In the genomic region with DNA sequence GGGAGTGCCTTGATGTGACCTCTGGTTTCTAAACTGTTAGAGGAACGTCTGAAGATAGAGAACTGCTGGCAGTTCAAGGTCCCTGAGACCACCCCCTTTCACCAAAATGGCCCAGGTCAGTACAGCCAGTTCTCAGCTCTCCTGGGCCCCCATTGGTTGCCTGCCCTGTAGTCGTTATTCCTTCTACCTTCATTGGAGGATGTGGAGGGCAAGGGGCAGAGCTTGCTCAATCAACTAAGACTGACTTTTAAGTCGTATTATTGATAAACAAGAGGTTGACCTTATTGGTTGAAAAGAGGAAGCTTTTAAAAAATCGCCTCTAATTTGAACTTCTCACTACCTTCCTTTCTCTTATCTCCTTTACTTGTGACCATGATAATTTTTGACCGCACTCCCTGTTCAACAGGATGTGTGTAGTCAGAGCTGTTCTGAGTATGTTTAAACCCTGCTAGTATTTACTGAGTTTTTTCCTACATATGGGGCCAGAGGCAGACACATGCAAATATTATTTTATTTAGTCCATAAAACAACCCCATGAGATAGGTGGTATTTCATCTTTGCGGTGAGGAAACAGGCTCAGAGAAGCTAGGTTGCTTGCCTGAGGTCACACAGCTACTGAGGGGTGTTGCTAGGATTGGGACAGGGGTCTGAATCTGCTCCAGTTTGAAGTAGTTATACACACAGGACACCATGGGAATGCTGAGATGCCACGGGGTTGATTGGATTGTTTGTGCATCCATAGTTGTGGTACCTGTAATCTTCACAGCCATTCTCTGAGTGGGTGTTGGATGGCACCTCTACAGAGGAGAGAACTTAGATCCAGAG, we compare ENCODE assay signal across 9 cellular contexts. TPM values are rescaled to one million over a fixed set of nuclear protein-coding genes. Genes with fewer than 3 reads are reported as not detected.
DNase-seq lines count a peak whose midpoint lies in the region; ATAC-seq and TF ChIP-seq lines count a peak whose summit lies in the region.
"Had no signal": no experiment of that assay in that cellular context is flagged by ENCODE, and none has a peak within 500 bp of the region (broad histone marks: within the 10 kb centered on the region; RNA-seq: fewer than 3 reads in every experiment).

No MANE protein-coding gene starts in this region.

- H3F3A ChIP-seq in neural cell (ENCODE audit: insufficient read depth, low read length, poor library complexity, severe bottlenecking): peaks cover 2% of the 10 kb centered on the region

- intact Hi-C loops in activated B cell treated with CpG ODN at 0.5 μM for 24 hours (cut with micrococcal nuclease): no loop called here
- intact Hi-C loops in A673 (cut with micrococcal nuclease; ENCODE audit: unreplicated experiment): no loop called here

- H3K9me2 ChIP-seq in neural cell (ENCODE audit: insufficient read depth, low read length): no peaks in the 10 kb centered on the region

- H3K9me3 ChIP-seq in neural cell (ENCODE audit: low read length): no peaks in the 10 kb centered on the region
- no peaks in the 10 kb centered on the region for H3K9me3 ChIP-seq in A673 (ENCODE audit: low read depth, low read length, poor library complexity, severe bottlenecking)

- H3K9me3 Mint-ChIP-seq in HFFc6 (no peaks in the 10 kb centered on the region), activated B cell treated with CpG ODN at 0.5 μM for 24 hours (no peaks in the 10 kb centered on the region)

- H3K4me3 Mint-ChIP-seq in HFFc6 (peak overlapping the region; percentile 92; the same call in 1 of the 2 replicates), activated B cell treated with CpG ODN at 0.5 μM for 24 hours (peak overlapping the region; percentile 91)

- H3K27me3 Mint-ChIP-seq in HFFc6 (ENCODE audit: insufficient read depth) (peaks cover 8% of the 10 kb centered on the region), activated B cell treated with CpG ODN at 0.5 μM for 24 hours (no peaks in the 10 kb centered on the region)

- no peak overlapping the region for H3K4me2 ChIP-seq in neural cell (ENCODE audit: low read length)

- H3K27ac ChIP-seq in neural cell (ENCODE audit: low read length) (no peak overlapping the region), A673 (ENCODE audit: low read depth, low read length, poor library complexity, severe bottlenecking) (no peak overlapping the region)

- no peaks in the 10 kb centered on the region for H3K79me2 ChIP-seq in neural cell (replicated peaks; ENCODE audit: insufficient read depth, low read length)

- H3K36me3 ChIP-seq in neural cell (ENCODE audit: insufficient read depth, low read length) (no peaks in the 10 kb centered on the region), A673 (ENCODE audit: insufficient read depth, low read length, poor library complexity, severe bottlenecking) (no peaks in the 10 kb centered on the region)

- in situ Hi-C loops in GM13977 (cut with MboI; ENCODE audit: low pct_unique_long_range_greater_than_20kb, low sequenced_read_pairs, unreplicated experiment): no loop called here

- H3K27me3 ChIP-seq in neural cell (ENCODE audit: insufficient read depth, low read depth, low read length) (no peaks in the 10 kb centered on the region), A673 (replicated peaks; ENCODE audit: insufficient read depth, low read depth, low read length, poor library complexity) (no peaks in the 10 kb centered on the region)

- TF ChIP-seq RAD21 in neural cell (conservative IDR thresholded peaks at IDR 0.05): no peak

- H3K36me3 Mint-ChIP-seq in HFFc6 (ENCODE audit: low read depth): peaks cover 8% of the 10 kb centered on the region
- H3K36me3 Mint-ChIP-seq in activated B cell treated with CpG ODN at 0.5 μM for 24 hours (ENCODE audit: low read depth): peaks cover 32% of the 10 kb centered on the region

- no peaks in the 10 kb centered on the region for H4K20me1 ChIP-seq in neural cell (ENCODE audit: insufficient read depth)

- ATAC-seq in activated B cell treated with CpG ODN at 0.5 μM for 24 hours (ENCODE audit: low read depth): peak; percentile 3

- TF ChIP-seq CTCF in GM13977 (IDR thresholded peaks at IDR 0.05; ENCODE audit: extremely low read depth, insufficient read depth, missing control alignments): no peak
- no peak for TF ChIP-seq CTCF in HFFc6 (IDR thresholded peaks at IDR 0.05)
- TF ChIP-seq CTCF in activated B cell treated with CpG ODN at 0.5 μM for 24 hours (IDR thresholded peaks at IDR 0.05): no peak
- TF ChIP-seq CTCF in neural cell (IDR thresholded peaks at IDR 0.05; ENCODE audit: poor library complexity, severe bottlenecking): no peak
- TF ChIP-seq CTCF in A673 (conservative IDR thresholded peaks at IDR 0.05; ENCODE audit: low read depth, low read length): no peak

- BruUV-seq in A673 (replicated peaks; lab: Mats Ljungman, UMichigan): no TSS peak

- no peak overlapping the region for H2AFZ ChIP-seq in neural cell (ENCODE audit: low read depth, low read length)

- H3K27ac Mint-ChIP-seq in HFFc6 (peak overlapping the region; percentile 88), activated B cell treated with CpG ODN at 0.5 μM for 24 hours (peak overlapping the region; percentile 89)

- POLR2A ChIA-PET in activated B cell treated with CpG ODN at 0.5 μM for 24 hours (lab: Charles Lee): interaction anchor here (0.5 to 9.1 kb wide), 13 partner anchors 9 to 955 kb away, joined by 3 to 166 read pairs (median 8); no protein-coding TSS in a partner anchor
- POLR2A ChIA-PET in A673 (lab: Charles Lee; ENCODE audit: low non-redundant PET): no interaction called here

- peaks cover 12% of the 10 kb centered on the region for H3K4me1 ChIP-seq in A673 (ENCODE audit: insufficient read depth, low read length, poor library complexity, severe bottlenecking)

- TF ChIP-seq EP300 in neural cell (conservative IDR thresholded peaks at IDR 0.05; ENCODE audit: poor library complexity, severe bottlenecking): no peak

- H3K4me3 ChIP-seq in neural cell (ENCODE audit: low read length) (peak overlapping the region; percentile 73), A673 (ENCODE audit: low read depth, low read length, poor library complexity, severe bottlenecking) (no peak overlapping the region)

- no peak overlapping the region for H3K9ac ChIP-seq in neural cell (ENCODE audit: low read length)

- peaks cover 56% of the 10 kb centered on the region for H3K4me1 Mint-ChIP-seq in HFFc6 (ENCODE audit: low read depth)
- H3K4me1 Mint-ChIP-seq in activated B cell treated with CpG ODN at 0.5 μM for 24 hours: peaks cover 78% of the 10 kb centered on the region

- CTCF ChIA-PET in activated B cell treated with CpG ODN at 0.5 μM for 24 hours (lab: Charles Lee): interaction anchor here (1.1 to 4.5 kb wide), 3 partner anchors 12 to 52 kb away, joined by 3 to 17 read pairs (median 7); no protein-coding TSS in a partner anchor
- CTCF ChIA-PET in A673 (lab: Charles Lee): no interaction called here

- DNase-seq in GM13977 (ENCODE audit: low spot score) (peak; percentile 45), HFFc6 (no peak), activated B cell treated with CpG ODN at 0.5 μM for 24 hours (no peak), A172 (ENCODE audit: low spot score) (no peak), middle frontal gyrus (ENCODE audit: extremely low spot score, low spot score) (no peak), A673 (ENCODE audit: low spot score) (no peak), NCI-H1105 treated with DMSO at 0.1 percent for 48 hours (lab: John Stamatoyannopoulos, UW) (no peak)
- DNase-seq: NCI-H187 treated with DMSO at 0.1 percent for 48 hours had no signal

TF ChIP-seq in neural cell, 6 proteins besides CTCF, POLR2A, EP300 and RAD21:
- TF ChIP-seq MXI1 (conservative IDR thresholded peaks at IDR 0.05; ENCODE audit: poor library complexity, severe bottlenecking): no peak
- no peak for TF ChIP-seq EZH2 (IDR thresholded peaks at IDR 0.05; ENCODE audit: borderline replicate concordance, insufficient read depth, low read length, poor library complexity, severe bottlenecking)
- no peak for TF ChIP-seq POLR2AphosphoS5 (IDR thresholded peaks at IDR 0.05)
- TF ChIP-seq, protein P1, sequence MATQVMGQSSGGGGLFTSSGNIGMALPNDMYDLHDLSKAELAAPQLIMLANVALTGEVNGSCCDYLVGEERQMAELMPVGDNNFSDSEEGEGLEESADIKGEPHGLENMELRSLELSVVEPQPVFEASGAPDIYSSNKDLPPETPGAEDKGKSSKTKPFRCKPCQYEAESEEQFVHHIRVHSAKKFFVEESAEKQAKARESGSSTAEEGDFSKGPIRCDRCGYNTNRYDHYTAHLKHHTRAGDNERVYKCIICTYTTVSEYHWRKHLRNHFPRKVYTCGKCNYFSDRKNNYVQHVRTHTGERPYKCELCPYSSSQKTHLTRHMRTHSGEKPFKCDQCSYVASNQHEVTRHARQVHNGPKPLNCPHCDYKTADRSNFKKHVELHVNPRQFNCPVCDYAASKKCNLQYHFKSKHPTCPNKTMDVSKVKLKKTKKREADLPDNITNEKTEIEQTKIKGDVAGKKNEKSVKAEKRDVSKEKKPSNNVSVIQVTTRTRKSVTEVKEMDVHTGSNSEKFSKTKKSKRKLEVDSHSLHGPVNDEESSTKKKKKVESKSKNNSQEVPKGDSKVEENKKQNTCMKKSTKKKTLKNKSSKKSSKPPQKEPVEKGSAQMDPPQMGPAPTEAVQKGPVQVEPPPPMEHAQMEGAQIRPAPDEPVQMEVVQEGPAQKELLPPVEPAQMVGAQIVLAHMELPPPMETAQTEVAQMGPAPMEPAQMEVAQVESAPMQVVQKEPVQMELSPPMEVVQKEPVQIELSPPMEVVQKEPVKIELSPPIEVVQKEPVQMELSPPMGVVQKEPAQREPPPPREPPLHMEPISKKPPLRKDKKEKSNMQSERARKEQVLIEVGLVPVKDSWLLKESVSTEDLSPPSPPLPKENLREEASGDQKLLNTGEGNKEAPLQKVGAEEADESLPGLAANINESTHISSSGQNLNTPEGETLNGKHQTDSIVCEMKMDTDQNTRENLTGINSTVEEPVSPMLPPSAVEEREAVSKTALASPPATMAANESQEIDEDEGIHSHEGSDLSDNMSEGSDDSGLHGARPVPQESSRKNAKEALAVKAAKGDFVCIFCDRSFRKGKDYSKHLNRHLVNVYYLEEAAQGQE (IDR thresholded peaks at IDR 0.05; ENCODE audit: borderline replicate concordance): no peak
- TF ChIP-seq SMC3 (conservative IDR thresholded peaks at IDR 0.05; ENCODE audit: poor library complexity): no peak
- TF ChIP-seq TAF1 (IDR thresholded peaks at IDR 0.05; ENCODE audit: low read depth): no peak

RNA-seq across cellular contexts. Expression of a gene that starts 2.9 kb away (rescaled TPM):
- 1 to 10 TPM; 4.0 to 4.7 (median 4.3) TPM for total RNA-seq in HFFc6 (2021; fragmentation: NEBNext Ultra II Directional; extraction: Animal tissue kit (Norgen Biotek cat#: 25700))
- total RNA-seq in activated B cell treated with CpG ODN at 0.5 μM for 24 hours (7.3 and 8.1 TPM in 2 replicates), A673 (2021) (5.4 and 6.2 TPM in 2 replicates)
- 4.3 and 5.6 TPM in 2 replicates for polyA plus RNA-seq in neural cell
- polyA minus RNA-seq in neural cell: 8.2 and 10.0 TPM in 2 replicates
- total RNA-seq in A172 (2014; rRNA removed; shearing (Covaris generic)): 12.6 and 13.8 TPM in 2 replicates

RNA-seq across cellular contexts. Expression of a gene that starts 2.9 kb away (rescaled TPM):
- 10 to 100 TPM; 68.9 to 97.7 (median 90.2) TPM for total RNA-seq in HFFc6 (2021; fragmentation: NEBNext Ultra II Directional; extraction: Animal tissue kit (Norgen Biotek cat#: 25700))
- total RNA-seq in activated B cell treated with CpG ODN at 0.5 μM for 24 hours (64.3 and 75.0 TPM in 2 replicates), A673 (2021) (32.2 and 32.3 TPM in 2 replicates)
- polyA plus RNA-seq in neural cell: 39.4 and 45.1 TPM in 2 replicates
- 44.7 and 44.8 TPM in 2 replicates for polyA minus RNA-seq in neural cell
- 64.7 and 70.9 TPM in 2 replicates for total RNA-seq in A172 (2014; rRNA removed; shearing (Covaris generic))
